10 cellular contexts compared by ENCODE assay signal in the genomic region with DNA sequence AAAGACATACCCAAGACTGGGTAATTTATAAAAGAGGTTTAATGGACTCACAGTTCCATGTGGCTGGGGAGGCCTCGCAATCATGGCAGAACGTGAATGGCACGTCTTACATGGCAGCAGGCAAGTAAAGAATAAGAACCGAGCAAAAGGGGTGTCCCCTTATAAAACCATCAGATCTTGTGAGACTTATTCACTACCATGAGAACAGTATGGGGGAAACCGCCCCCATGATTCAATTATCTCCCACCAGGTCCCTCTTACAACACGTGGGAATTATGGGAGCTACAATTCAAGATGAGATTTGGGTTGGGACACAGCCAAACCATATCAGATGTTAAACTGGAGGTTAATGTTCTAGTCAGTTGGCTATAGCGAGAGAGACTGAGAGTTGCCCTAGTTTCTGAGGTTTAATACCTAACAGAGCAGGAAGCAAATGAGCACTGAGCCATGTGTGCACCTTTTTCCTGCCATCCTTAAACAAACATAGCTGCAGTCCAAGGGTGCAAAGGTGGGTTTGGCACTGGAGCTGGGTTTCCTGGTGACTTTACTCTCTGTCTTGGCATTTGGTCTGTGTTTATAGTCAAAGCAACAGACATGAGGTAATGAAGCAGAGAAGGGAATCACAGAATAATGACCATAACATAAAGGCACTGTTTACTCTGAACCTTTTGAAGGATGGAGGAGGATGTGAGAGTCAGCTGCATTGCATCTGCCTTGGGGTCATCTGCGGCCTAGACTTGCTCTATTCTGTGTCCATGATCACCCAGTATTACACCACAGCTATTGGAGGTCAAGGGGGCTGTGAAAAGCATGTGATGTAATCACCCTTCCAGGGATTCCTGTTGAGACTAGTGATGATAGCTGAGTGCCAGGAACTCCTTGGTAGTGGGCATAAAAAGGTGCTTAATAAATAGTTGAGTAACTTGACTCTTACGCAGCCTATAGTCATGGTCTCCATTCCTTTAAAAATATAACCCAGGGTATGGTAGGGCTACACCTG.
DNase-seq lines count a peak whose midpoint lies in the region; ATAC-seq and TF ChIP-seq lines count a peak whose summit lies in the region.
"Had no signal": no experiment of that assay in that cellular context is flagged by ENCODE, and none has a peak within 500 bp of the region (broad histone marks: within the 10 kb centered on the region; RNA-seq: fewer than 3 reads in every experiment).

No MANE protein-coding gene starts in this region.

- in situ Hi-C loops in astrocyte of the cerebellum (cut with HindIII; ENCODE audit: low sequenced_read_pairs) = no loop called here

- H3K9ac ChIP-seq in liver (ENCODE audit: low read depth in 1 of 2, low read length in 2 of 2) = peak overlapping the region in 1 of 2 donors; percentile 50

- H3K27me3 Mint-ChIP-seq in T-helper 2 cell treated with Interferon-gamma antibody and Interleukin-4, amounts not matched to agents 5 μg/mL and 100 μg/mL, for 36 hours (ENCODE audit: low read depth) = no peaks in the 10 kb centered on the region
- H3K27me3 Mint-ChIP-seq: activated CD4-positive, alpha-beta T cell treated with anti-CD3 and anti-CD28 coated beads, Interleukin-2, amount 10 ng/mL, durations not matched to agents 24 days and 14 days had no signal

- peak overlapping the region; percentile 84 to 98 for H3K27ac ChIP-seq in liver (ENCODE audit: low read depth in 1 of 2, low read length in 2 of 2)

- no peaks in the 10 kb centered on the region for H3K36me3 Mint-ChIP-seq in T-helper 2 cell treated with Interferon-gamma antibody and Interleukin-4, amounts not matched to agents 5 μg/mL and 100 μg/mL, for 36 hours (ENCODE audit: low read depth)

- H3K9me3 ChIP-seq in liver (ENCODE audit: control insufficient read depth in 4 of 4, low read length in 3 of 4) = no peaks in the 10 kb centered on the region

- peak; percentile 51 to 55 for TF ChIP-seq RAD21 in liver (IDR thresholded peaks at IDR 0.05)

- H3K4me3 Mint-ChIP-seq in T-helper 2 cell treated with Interferon-gamma antibody and Interleukin-4, amounts not matched to agents 5 μg/mL and 100 μg/mL, for 36 hours = no peak overlapping the region
- H3K4me3 Mint-ChIP-seq: activated CD4-positive, alpha-beta T cell treated with anti-CD3 and anti-CD28 coated beads, Interleukin-2, amount 10 ng/mL, durations not matched to agents 24 days and 14 days had no signal

- DNase-seq in DMS153 (lab: John Stamatoyannopoulos, UW) = peak; percentile 77
- DNase-seq in astrocyte of the cerebellum (ENCODE audit: low read depth) = peak; percentile 38
- DNase-seq in T-helper 2 cell treated with Interferon-gamma antibody and Interleukin-4, amounts not matched to agents 5 μg/mL and 100 μg/mL, for 36 hours (ENCODE audit: low spot score) = no peak
- DNase-seq in NCI-H526 treated with DMSO at 0.1 percent for 48 hours (lab: John Stamatoyannopoulos, UW) = no peak
- no peak for DNase-seq in putamen (ENCODE audit: low spot score)
- DNase-seq: activated CD4-positive, alpha-beta T cell treated with anti-CD3 and anti-CD28 coated beads, Interleukin-2, amount 10 ng/mL, durations not matched to agents 24 days and 14 days; anterior cingulate cortex had no signal

- H3K36me3 ChIP-seq in liver (ENCODE audit: control insufficient read depth in 4 of 4, insufficient read depth in 3 of 4, low read depth in 1 of 4, low read length in 3 of 4) = no peaks in the 10 kb centered on the region

- WGBS in liver = 33% methylated on average over 9 of the region's 9 CpGs

- H3K27ac Mint-ChIP-seq in T-helper 2 cell treated with Interferon-gamma antibody and Interleukin-4, amounts not matched to agents 5 μg/mL and 100 μg/mL, for 36 hours = no peak overlapping the region
- H3K27ac Mint-ChIP-seq: activated CD4-positive, alpha-beta T cell treated with anti-CD3 and anti-CD28 coated beads, Interleukin-2, amount 10 ng/mL, durations not matched to agents 24 days and 14 days had no signal

- H3K27me3 ChIP-seq in liver (ENCODE audit: control insufficient read depth in 4 of 4, insufficient read depth in 4 of 4, low read length in 3 of 4) = no peaks in the 10 kb centered on the region

- H3K4me3 ChIP-seq in astrocyte of the cerebellum (ENCODE audit: low read depth, low read length) = no peak overlapping the region
- no peak overlapping the region for H3K4me3 ChIP-seq in liver (ENCODE audit: low read depth in 1 of 3, low read length in 3 of 3)

- peaks cover 9 to 19% (median 13%) of the 10 kb centered on the region in 4 donors for H3K4me1 ChIP-seq in liver (ENCODE audit: control insufficient read depth in 4 of 4, insufficient read depth in 4 of 4, low read length in 3 of 4)

- ATAC-seq in HG03108 (IDR thresholded peaks at IDR 0.05; ENCODE audit: unreplicated experiment) (peak; percentile 90), HG02588 (IDR thresholded peaks at IDR 0.05; ENCODE audit: unreplicated experiment) (no peak)

- no peaks in the 10 kb centered on the region for H3K4me1 Mint-ChIP-seq in T-helper 2 cell treated with Interferon-gamma antibody and Interleukin-4, amounts not matched to agents 5 μg/mL and 100 μg/mL, for 36 hours (ENCODE audit: low read depth)
- H3K4me1 Mint-ChIP-seq: activated CD4-positive, alpha-beta T cell treated with anti-CD3 and anti-CD28 coated beads, Interleukin-2, amount 10 ng/mL, durations not matched to agents 24 days and 14 days had no signal

- no peak for TF ChIP-seq CTCF in astrocyte of the cerebellum (IDR thresholded peaks at IDR 0.05; ENCODE audit: low read depth, low read length, missing control alignments)
- no peak for TF ChIP-seq CTCF in liver (IDR thresholded peaks at IDR 0.05; ENCODE audit: low read depth, low read length, missing input control)

- H3K9me3 Mint-ChIP-seq in T-helper 2 cell treated with Interferon-gamma antibody and Interleukin-4, amounts not matched to agents 5 μg/mL and 100 μg/mL, for 36 hours = no peaks in the 10 kb centered on the region
- H3K9me3 Mint-ChIP-seq: activated CD4-positive, alpha-beta T cell treated with anti-CD3 and anti-CD28 coated beads, Interleukin-2, amount 10 ng/mL, durations not matched to agents 24 days and 14 days had no signal

TF ChIP-seq in liver, 16 proteins besides CTCF, POLR2A, EP300 and RAD21 (continues in another document):
- TF ChIP-seq, protein P1, sequence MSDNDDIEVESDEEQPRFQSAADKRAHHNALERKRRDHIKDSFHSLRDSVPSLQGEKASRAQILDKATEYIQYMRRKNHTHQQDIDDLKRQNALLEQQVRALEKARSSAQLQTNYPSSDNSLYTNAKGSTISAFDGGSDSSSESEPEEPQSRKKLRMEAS (IDR thresholded peaks at IDR 0.05) = peak; percentile 97
- peak in 1 of 2 donors; percentile 92 for TF ChIP-seq EGR1 (IDR thresholded peaks at IDR 0.05; ENCODE audit: low read depth in 2 of 2)
- TF ChIP-seq GABPA (IDR thresholded peaks at IDR 0.05 in 1 of 2, conservative IDR thresholded peaks at IDR 0.05 in 1 of 2) = peak in 1 of 2 donors; percentile 56
- TF ChIP-seq TAF1 (conservative IDR thresholded peaks at IDR 0.05) = peak; percentile 37
- TF ChIP-seq FOXA1 (IDR thresholded peaks at IDR 0.05) = peak; percentile 92
- peak; percentile 95 to 96 for TF ChIP-seq RXRA (IDR thresholded peaks at IDR 0.05)
- TF ChIP-seq NR2F2 (IDR thresholded peaks at IDR 0.05) = peak; percentile 87
- TF ChIP-seq, protein P2, sequence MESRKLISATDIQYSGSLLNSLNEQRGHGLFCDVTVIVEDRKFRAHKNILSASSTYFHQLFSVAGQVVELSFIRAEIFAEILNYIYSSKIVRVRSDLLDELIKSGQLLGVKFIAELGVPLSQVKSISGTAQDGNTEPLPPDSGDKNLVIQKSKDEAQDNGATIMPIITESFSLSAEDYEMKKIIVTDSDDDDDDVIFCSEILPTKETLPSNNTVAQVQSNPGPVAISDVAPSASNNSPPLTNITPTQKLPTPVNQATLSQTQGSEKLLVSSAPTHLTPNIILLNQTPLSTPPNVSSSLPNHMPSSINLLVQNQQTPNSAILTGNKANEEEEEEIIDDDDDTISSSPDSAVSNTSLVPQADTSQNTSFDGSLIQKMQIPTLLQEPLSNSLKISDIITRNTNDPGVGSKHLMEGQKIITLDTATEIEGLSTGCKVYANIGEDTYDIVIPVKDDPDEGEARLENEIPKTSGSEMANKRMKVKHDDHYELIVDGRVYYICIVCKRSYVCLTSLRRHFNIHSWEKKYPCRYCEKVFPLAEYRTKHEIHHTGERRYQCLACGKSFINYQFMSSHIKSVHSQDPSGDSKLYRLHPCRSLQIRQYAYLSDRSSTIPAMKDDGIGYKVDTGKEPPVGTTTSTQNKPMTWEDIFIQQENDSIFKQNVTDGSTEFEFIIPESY (IDR thresholded peaks at IDR 0.05) = peak; percentile 89
- TF ChIP-seq HNF4A (conservative IDR thresholded peaks at IDR 0.05) = peak; percentile 97
- TF ChIP-seq, protein P3, sequence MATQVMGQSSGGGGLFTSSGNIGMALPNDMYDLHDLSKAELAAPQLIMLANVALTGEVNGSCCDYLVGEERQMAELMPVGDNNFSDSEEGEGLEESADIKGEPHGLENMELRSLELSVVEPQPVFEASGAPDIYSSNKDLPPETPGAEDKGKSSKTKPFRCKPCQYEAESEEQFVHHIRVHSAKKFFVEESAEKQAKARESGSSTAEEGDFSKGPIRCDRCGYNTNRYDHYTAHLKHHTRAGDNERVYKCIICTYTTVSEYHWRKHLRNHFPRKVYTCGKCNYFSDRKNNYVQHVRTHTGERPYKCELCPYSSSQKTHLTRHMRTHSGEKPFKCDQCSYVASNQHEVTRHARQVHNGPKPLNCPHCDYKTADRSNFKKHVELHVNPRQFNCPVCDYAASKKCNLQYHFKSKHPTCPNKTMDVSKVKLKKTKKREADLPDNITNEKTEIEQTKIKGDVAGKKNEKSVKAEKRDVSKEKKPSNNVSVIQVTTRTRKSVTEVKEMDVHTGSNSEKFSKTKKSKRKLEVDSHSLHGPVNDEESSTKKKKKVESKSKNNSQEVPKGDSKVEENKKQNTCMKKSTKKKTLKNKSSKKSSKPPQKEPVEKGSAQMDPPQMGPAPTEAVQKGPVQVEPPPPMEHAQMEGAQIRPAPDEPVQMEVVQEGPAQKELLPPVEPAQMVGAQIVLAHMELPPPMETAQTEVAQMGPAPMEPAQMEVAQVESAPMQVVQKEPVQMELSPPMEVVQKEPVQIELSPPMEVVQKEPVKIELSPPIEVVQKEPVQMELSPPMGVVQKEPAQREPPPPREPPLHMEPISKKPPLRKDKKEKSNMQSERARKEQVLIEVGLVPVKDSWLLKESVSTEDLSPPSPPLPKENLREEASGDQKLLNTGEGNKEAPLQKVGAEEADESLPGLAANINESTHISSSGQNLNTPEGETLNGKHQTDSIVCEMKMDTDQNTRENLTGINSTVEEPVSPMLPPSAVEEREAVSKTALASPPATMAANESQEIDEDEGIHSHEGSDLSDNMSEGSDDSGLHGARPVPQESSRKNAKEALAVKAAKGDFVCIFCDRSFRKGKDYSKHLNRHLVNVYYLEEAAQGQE (IDR thresholded peaks at IDR 0.05) = peak; percentile 62
- TF ChIP-seq FOXA2 (IDR thresholded peaks at IDR 0.05) = peak; percentile 95
- peak; percentile 88 for TF ChIP-seq YY1 (IDR thresholded peaks at IDR 0.05)
- TF ChIP-seq SP1 (IDR thresholded peaks at IDR 0.05) = peak; percentile 100
- peak; percentile 93 for TF ChIP-seq HNF4G (IDR thresholded peaks at IDR 0.05)
- TF ChIP-seq JUND (IDR thresholded peaks at IDR 0.05) = peak; percentile 83 to 89

Comparison
In these comparisons a context has a peak if more than half of its experiments do, and no peak if none do; other contexts are left out.
1. DNase-seq: peak in DMS153 (single experiment) and astrocyte of the cerebellum (single experiment); none in T-helper 2 cell treated with Interferon-gamma antibody and Interleukin-4, amounts not matched to agents 5 μg/mL and 100 μg/mL, for 36 hours (single experiment), NCI-H526 treated with DMSO at 0.1 percent for 48 hours (single experiment) and putamen (single experiment).